ENCODE assay signal across 2 cellular contexts in the genomic region with DNA sequence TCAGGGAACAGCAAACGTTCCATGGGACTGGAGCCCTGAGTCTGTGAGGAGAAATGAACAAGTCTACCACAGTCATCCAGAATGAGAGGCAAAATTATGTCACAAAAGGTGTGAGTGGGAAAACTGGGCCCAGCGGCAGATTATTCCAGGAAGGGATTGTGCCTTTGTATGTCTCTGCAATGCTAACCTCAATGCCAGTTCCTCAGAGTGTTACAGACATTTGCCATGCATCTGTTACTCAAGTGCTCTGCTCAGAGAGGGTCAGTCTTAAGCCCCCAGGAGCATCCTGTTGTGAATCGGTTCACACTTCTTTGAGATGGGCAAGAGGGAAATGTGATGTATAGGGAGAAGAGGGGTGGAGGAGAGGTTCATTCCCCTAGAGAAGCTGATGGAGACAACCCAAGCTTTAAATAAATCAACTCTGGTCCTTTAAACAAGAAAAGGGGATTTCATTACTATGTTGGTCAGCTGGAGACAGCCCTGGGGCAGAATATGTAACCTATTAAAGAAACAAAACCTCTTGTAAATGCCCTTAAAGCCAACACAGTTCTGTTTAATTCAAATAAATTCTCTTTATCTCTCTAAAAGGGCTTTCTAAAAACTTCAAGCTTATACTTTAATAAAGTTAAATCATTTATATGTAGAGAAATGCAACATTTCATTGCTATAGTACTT.
TF ChIP-seq lines count a peak whose summit lies in the region.

No MANE protein-coding gene starts in this region.

TF ChIP-seq in A549, 52 proteins besides CTCF, POLR2A, EP300 and RAD21 (continued from another document):
- TF ChIP-seq JUN (IDR thresholded peaks at IDR 0.05), result 0 out of 5 replicates have a peak, but pooled peaks of 1 of the 2 experiments have one; percentile 9

TF ChIP-seq in GM23338, 12 proteins besides CTCF, POLR2A, EP300 and RAD21:
- TF ChIP-seq ZNF462 (CRISPR knock-in tag; IDR thresholded peaks at IDR 0.05) (no peak), CREB1 (CRISPR knock-in tag; IDR thresholded peaks at IDR 0.05; ENCODE audit: low read depth) (no peak), POLR2AphosphoS5 (IDR thresholded peaks at IDR 0.05; ENCODE audit: low read depth) (no peak), ZNF331 (CRISPR knock-in tag; IDR thresholded peaks at IDR 0.05; ENCODE audit: low read depth) (no peak), JUNB (IDR thresholded peaks at IDR 0.05; ENCODE audit: unreplicated experiment) (no peak), EZH2phosphoT487 (IDR thresholded peaks at IDR 0.05; ENCODE audit: unreplicated experiment) (no peak), NANOG (IDR thresholded peaks at IDR 0.05; ENCODE audit: borderline replicate concordance) (no peak), EZH2 (IDR thresholded peaks at IDR 0.05; ENCODE audit: low read depth, unreplicated experiment) (no peak), REST (IDR thresholded peaks at IDR 0.05; ENCODE audit: unreplicated experiment) (no peak), ZNF114 (CRISPR knock-in tag; IDR thresholded peaks at IDR 0.05) (no peak), STAT1 (IDR thresholded peaks at IDR 0.05; ENCODE audit: unreplicated experiment) (no peak)
- TF ChIP-seq, protein P1, sequence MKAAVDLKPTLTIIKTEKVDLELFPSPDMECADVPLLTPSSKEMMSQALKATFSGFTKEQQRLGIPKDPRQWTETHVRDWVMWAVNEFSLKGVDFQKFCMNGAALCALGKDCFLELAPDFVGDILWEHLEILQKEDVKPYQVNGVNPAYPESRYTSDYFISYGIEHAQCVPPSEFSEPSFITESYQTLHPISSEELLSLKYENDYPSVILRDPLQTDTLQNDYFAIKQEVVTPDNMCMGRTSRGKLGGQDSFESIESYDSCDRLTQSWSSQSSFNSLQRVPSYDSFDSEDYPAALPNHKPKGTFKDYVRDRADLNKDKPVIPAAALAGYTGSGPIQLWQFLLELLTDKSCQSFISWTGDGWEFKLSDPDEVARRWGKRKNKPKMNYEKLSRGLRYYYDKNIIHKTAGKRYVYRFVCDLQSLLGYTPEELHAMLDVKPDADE (IDR thresholded peaks at IDR 0.05), result no peak
